ENCODE assay signal across 9 cellular contexts in the genomic region with DNA sequence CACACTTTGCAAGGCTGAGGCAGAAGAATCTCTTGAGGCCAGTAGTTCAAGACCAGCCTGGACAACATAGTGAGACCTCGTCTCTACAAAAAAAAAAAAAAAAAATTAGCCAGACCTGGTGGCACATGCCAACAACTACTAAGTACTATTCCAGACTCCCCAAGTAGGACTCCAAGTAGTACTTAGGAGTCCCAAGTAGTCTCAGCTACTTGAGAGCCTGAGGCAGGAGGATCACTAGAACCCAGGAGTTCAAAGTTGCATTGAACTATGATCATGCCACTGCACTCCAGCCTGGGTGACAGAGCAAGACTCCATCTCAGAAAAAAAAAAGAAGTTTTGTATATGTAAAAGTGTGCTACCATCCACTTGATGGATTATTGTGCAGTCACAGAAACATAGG.
"Had no signal": no experiment of that assay in that cellular context is flagged by ENCODE, and none has a peak within 500 bp of the region (broad histone marks: within the 10 kb centered on the region; RNA-seq: fewer than 3 reads in every experiment).

No MANE protein-coding gene starts in this region.

- H3K27ac Mint-ChIP-seq: GM23338, HFFc6 had no signal

- H3K9me3 Mint-ChIP-seq: H9 had no signal

- ATAC-seq: GM23338, HCT116 had no signal

- H2AFZ ChIP-seq: GM23248, GM23338 had no signal

- H3K9ac ChIP-seq: GM23248 had no signal

- H3K36me3 ChIP-seq: HAP-1 had no signal

- H3K4me2 ChIP-seq: GM23338 had no signal

- H3K9me3 ChIP-seq: HAP-1 had no signal

- H3K27ac ChIP-seq: GM23248 had no signal

- H3K4me3 Mint-ChIP-seq: GM23338, H9, HFFc6 had no signal

- DNase-seq: GM23248, GOT3, H7, H9, HCEC 1CT, HFFc6 had no signal

- H3K4me3 ChIP-seq: GM23248, GM23338, HAP-1 had no signal
